In genomic region chr5:94376672-94377345, GRCh38 we compare ENCODE assay signal across 17 cellular contexts.
DNase-seq lines count a peak whose midpoint lies in the region; TF ChIP-seq lines count a peak whose summit lies in the region.
"Had no signal": no experiment of that assay in that cellular context is flagged by ENCODE, and none has a peak within 500 bp of the region (broad histone marks: within the 10 kb centered on the region; RNA-seq: fewer than 3 reads in every experiment).

No MANE protein-coding gene starts in this region.

- H3K4me3 ChIP-seq in endodermal cell (ENCODE audit: low read length) (no peak overlapping the region), brain microvascular endothelial cell (ENCODE audit: low read depth, low read length) (no peak overlapping the region), osteoblast (ENCODE audit: insufficient read depth, low read length) (no peak overlapping the region)
- H3K4me3 ChIP-seq: hepatocyte, lung had no signal

- WGBS in endodermal cell (ENCODE audit: insufficient coverage in 1 of 2, insufficient read length in 1 of 2), 2 experiments: 85 to 90% methylated on average over 1 to 4 of the region's 4 CpGs

- H3K27me3 Mint-ChIP-seq in endodermal cell (ENCODE audit: insufficient read depth): no peaks in the 10 kb centered on the region
- H3K27me3 Mint-ChIP-seq: activated naive CD8-positive, alpha-beta T cell treated with anti-CD3 and anti-CD28 coated beads, Interleukin-2, amount 10 ng/mL, durations not matched to agents 7 days and 5 days had no signal

- H3K4me1 ChIP-seq in endodermal cell (ENCODE audit: control insufficient read depth, insufficient read depth, low read length): no peaks in the 10 kb centered on the region
- H3K4me1 ChIP-seq in osteoblast (ENCODE audit: insufficient read depth, low read length): no peaks in the 10 kb centered on the region

- H3K27ac ChIP-seq in endodermal cell (ENCODE audit: low read depth, low read length) (no peak overlapping the region), brain microvascular endothelial cell (no peak overlapping the region), osteoblast (ENCODE audit: low read depth, low read length) (no peak overlapping the region)
- H3K27ac ChIP-seq: hepatocyte, RWPE1 had no signal

- no peak overlapping the region for H3K4me3 Mint-ChIP-seq in endodermal cell
- H3K4me3 Mint-ChIP-seq: activated naive CD8-positive, alpha-beta T cell treated with anti-CD3 and anti-CD28 coated beads, Interleukin-2, amount 10 ng/mL, durations not matched to agents 7 days and 5 days; WTC11 had no signal

- H3K79me2 ChIP-seq in osteoblast (ENCODE audit: insufficient read depth, low read length): no peaks in the 10 kb centered on the region
- H3K79me2 ChIP-seq: hepatocyte had no signal

- H3K36me3 Mint-ChIP-seq in endodermal cell (ENCODE audit: low read depth): no peaks in the 10 kb centered on the region
- H3K36me3 Mint-ChIP-seq: activated naive CD8-positive, alpha-beta T cell treated with anti-CD3 and anti-CD28 coated beads, Interleukin-2, amount 10 ng/mL, durations not matched to agents 7 days and 5 days had no signal

- H3K27ac Mint-ChIP-seq in endodermal cell: no peak overlapping the region
- H3K27ac Mint-ChIP-seq: activated naive CD8-positive, alpha-beta T cell treated with anti-CD3 and anti-CD28 coated beads, Interleukin-2, amount 10 ng/mL, durations not matched to agents 7 days and 5 days; WTC11 had no signal

- DNase-seq in NCI-H2107 treated with DMSO at 0.1 percent for 48 hours (lab: John Stamatoyannopoulos, UW; ENCODE audit: unreplicated experiment) (peak; percentile 25), NCI-H2107 (lab: John Stamatoyannopoulos, UW) (no peak), NCI-H2081 (lab: John Stamatoyannopoulos, UW) (peak; percentile 41 to 83), SKM-1 treated with dmso at 0.1 percent for 144 hours (lab: John Stamatoyannopoulos, UW; ENCODE audit: unreplicated experiment) (peak; percentile 75), smooth muscle cell of the brain vasculature (ENCODE audit: low read depth, low spot score) (peak; percentile 3), endodermal cell (no peak), brain microvascular endothelial cell (no peak), osteoblast (ENCODE audit: insufficient read length, low spot score, missing footprints) (no peak)
- DNase-seq: activated CD8-positive, alpha-beta memory T cell treated with anti-CD3 and anti-CD28 coated beads, Interleukin-2, amount 50 U/mL, for 4 hours; activated naive CD8-positive, alpha-beta T cell treated with anti-CD3 and anti-CD28 coated beads, Interleukin-2, amount 10 ng/mL, durations not matched to agents 7 days and 5 days; cerebellar nuclear complex; NCI-H1694 treated with DMSO at 0.1 percent for 48 hours; nucleus accumbens had no signal

- H3K4me2 ChIP-seq in osteoblast (ENCODE audit: insufficient read depth, low read length): no peak overlapping the region
- H3K4me2 ChIP-seq: hepatocyte had no signal

- no peak overlapping the region for H2AFZ ChIP-seq in osteoblast (ENCODE audit: low read length)
- H2AFZ ChIP-seq: hepatocyte had no signal

- H3K9me3 ChIP-seq in endodermal cell (ENCODE audit: control insufficient read depth, low read length) (peaks cover 4% of the 10 kb centered on the region), osteoblast (ENCODE audit: low read depth, low read length) (no peaks in the 10 kb centered on the region)

- TF ChIP-seq CTCF in endodermal cell (conservative IDR thresholded peaks at IDR 0.05) (no peak), brain microvascular endothelial cell (IDR thresholded peaks at IDR 0.05; ENCODE audit: low read depth, low read length, missing control alignments) (no peak), osteoblast (IDR thresholded peaks at IDR 0.05; ENCODE audit: extremely low read depth, low read depth, low read length) (no peak)

- H3K4me1 Mint-ChIP-seq in endodermal cell: peaks cover 3% of the 10 kb centered on the region
- H3K4me1 Mint-ChIP-seq: activated naive CD8-positive, alpha-beta T cell treated with anti-CD3 and anti-CD28 coated beads, Interleukin-2, amount 10 ng/mL, durations not matched to agents 7 days and 5 days had no signal

- no peaks in the 10 kb centered on the region for H3K9me3 Mint-ChIP-seq in endodermal cell
- H3K9me3 Mint-ChIP-seq: activated naive CD8-positive, alpha-beta T cell treated with anti-CD3 and anti-CD28 coated beads, Interleukin-2, amount 10 ng/mL, durations not matched to agents 7 days and 5 days had no signal

- H3K36me3 ChIP-seq in endodermal cell (ENCODE audit: control insufficient read depth, insufficient read depth, low read length) (no peaks in the 10 kb centered on the region), brain microvascular endothelial cell (replicated peaks) (no peaks in the 10 kb centered on the region), osteoblast (ENCODE audit: insufficient read depth, low read length) (no peaks in the 10 kb centered on the region)

- no peaks in the 10 kb centered on the region for H3K27me3 ChIP-seq in endodermal cell (ENCODE audit: control insufficient read depth, insufficient read depth, low read length, poor library complexity, severe bottlenecking)
- no peaks in the 10 kb centered on the region for H3K27me3 ChIP-seq in brain microvascular endothelial cell (replicated peaks)
- no peaks in the 10 kb centered on the region for H3K27me3 ChIP-seq in osteoblast (ENCODE audit: insufficient read depth, low read length)
- H3K27me3 ChIP-seq: hepatocyte had no signal

- H3K9ac ChIP-seq in endodermal cell (ENCODE audit: extremely low read depth, low read length, poor library complexity, severe bottlenecking): no peak overlapping the region

- H4K20me1 ChIP-seq in osteoblast (ENCODE audit: insufficient read depth, low read length): no peaks in the 10 kb centered on the region

- in situ Hi-C loops in brain microvascular endothelial cell (cut with HindIII; ENCODE audit: low pct_ligation_motif_present, low sequenced_read_pairs): no loop called here

Comparison
In these comparisons a context has a peak if more than half of its experiments do, and no peak if none do; other contexts are left out.
1. DNase-seq: peak in NCI-H2107 treated with DMSO at 0.1 percent for 48 hours (single experiment), NCI-H2081 (2 of 2), SKM-1 treated with dmso at 0.1 percent for 144 hours (single experiment) and smooth muscle cell of the brain vasculature (single experiment); none in NCI-H2107 (single experiment), endodermal cell (single experiment), brain microvascular endothelial cell (single experiment) and osteoblast (single experiment).